8 cellular contexts compared by ENCODE assay signal in the genomic region with DNA sequence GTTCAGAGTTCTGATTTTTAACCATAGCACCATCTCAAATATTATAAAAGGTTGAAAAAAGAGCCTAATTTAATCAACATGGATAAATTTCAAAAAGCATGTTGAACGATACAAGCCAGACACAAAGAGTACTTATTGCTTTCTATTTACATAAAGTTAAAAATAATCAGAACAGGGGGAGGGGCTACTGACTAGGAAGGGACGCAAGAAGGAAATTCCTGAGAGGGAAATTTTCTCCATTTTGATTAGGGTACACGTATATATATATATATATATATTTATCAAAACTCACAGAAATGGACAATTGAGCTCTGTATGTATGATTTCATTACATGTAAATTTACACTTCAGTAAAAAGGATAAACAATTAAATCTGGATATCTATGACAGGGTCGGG. TPM values are rescaled to one million over a fixed set of nuclear protein-coding genes. Genes with fewer than 3 reads are reported as not detected.
DNase-seq lines count a peak whose midpoint lies in the region; ATAC-seq, FAIRE-seq and TF ChIP-seq lines count a peak whose summit lies in the region.

No MANE protein-coding gene starts in this region.

- CTCF ChIA-PET in A673 (lab: Charles Lee), result no interaction called here

- H3K27me3 ChIP-seq in A673 (replicated peaks; ENCODE audit: insufficient read depth, low read depth, low read length, poor library complexity) (no peaks in the 10 kb centered on the region), bronchial epithelial cell (ENCODE audit: control insufficient read depth, insufficient read depth, low read length) (no peaks in the 10 kb centered on the region), lung (ENCODE audit: control insufficient read depth, insufficient read depth) (no peaks in the 10 kb centered on the region)

- TF ChIP-seq CTCF in A673 (conservative IDR thresholded peaks at IDR 0.05; ENCODE audit: low read depth, low read length), result no peak
- TF ChIP-seq CTCF in bronchial epithelial cell (IDR thresholded peaks at IDR 0.05; ENCODE audit: insufficient read depth, low read length, severe bottlenecking), result no peak
- no peak for TF ChIP-seq CTCF in lung (IDR thresholded peaks at IDR 0.05; ENCODE audit: control extremely low read depth, extremely low read depth)

- intact Hi-C loops in A673 (cut with micrococcal nuclease; ENCODE audit: unreplicated experiment), result loop anchor here (1.0 kb wide), 1 partner anchor 137 kb away; no protein-coding TSS in a partner anchor

- POLR2A ChIA-PET in A673 (lab: Charles Lee; ENCODE audit: low non-redundant PET), result no interaction called here

- DNase-seq in A673 (ENCODE audit: low spot score) (peak; percentile 28), NCI-H2227 (lab: John Stamatoyannopoulos, UW; ENCODE audit: unreplicated experiment) (peak; percentile 67), bronchial epithelial cell (ENCODE audit: low read depth) (peak; percentile 13), lung (ENCODE audit: low spot score) (no peak), NK-92 (lab: John Stamatoyannopoulos, UW; ENCODE audit: unreplicated experiment) (no peak)

- H3K4me1 ChIP-seq in A673 (ENCODE audit: insufficient read depth, low read length, poor library complexity, severe bottlenecking), result no peaks in the 10 kb centered on the region
- peaks cover 0 to 2% of the 10 kb centered on the region in 2 donors for H3K4me1 ChIP-seq in lung (ENCODE audit: control insufficient read depth in 2 of 2, insufficient read depth in 2 of 2, low read length in 2 of 2)
- H3K4me1 ChIP-seq in urinary bladder (ENCODE audit: insufficient read depth), result no peaks in the 10 kb centered on the region

- H3K9me3 ChIP-seq in A673 (ENCODE audit: low read depth, low read length, poor library complexity, severe bottlenecking) (no peaks in the 10 kb centered on the region), lung (ENCODE audit: control insufficient read depth in 2 of 2, insufficient read depth in 1 of 2, low read length in 1 of 2) (peaks cover 0 to 3% of the 10 kb centered on the region in 2 donors)

- no peaks in the 10 kb centered on the region for H3K36me3 ChIP-seq in A673 (ENCODE audit: insufficient read depth, low read length, poor library complexity, severe bottlenecking)
- H3K36me3 ChIP-seq in bronchial epithelial cell (ENCODE audit: control insufficient read depth, insufficient read depth, low read length), result no peaks in the 10 kb centered on the region
- no peaks in the 10 kb centered on the region for H3K36me3 ChIP-seq in lung (ENCODE audit: control insufficient read depth in 2 of 2, insufficient read depth in 2 of 2, low read length in 2 of 2)
- no peaks in the 10 kb centered on the region for H3K36me3 ChIP-seq in urinary bladder (ENCODE audit: insufficient read depth)

- H3K4me3 ChIP-seq in A673 (ENCODE audit: low read depth, low read length, poor library complexity, severe bottlenecking) (peak overlapping the region; percentile 66), bronchial epithelial cell (ENCODE audit: low read depth, low read length) (peak overlapping the region; percentile 77), lung (no peak overlapping the region), urinary bladder (ENCODE audit: low read depth, low read length) (peak overlapping the region; percentile 71)

- TSS peak; percentile 97 for BruUV-seq in A673 (replicated peaks; lab: Mats Ljungman, UMichigan)

- FAIRE-seq in bronchial epithelial cell (lab: Jason Lieb, UNC), result no peak

- peak; percentile 20 for ATAC-seq in GM18909 (IDR thresholded peaks at IDR 0.05; ENCODE audit: poor library complexity, unreplicated experiment)
- ATAC-seq in lung (ENCODE audit: insufficient read depth, low FRiP score), result no peak
- ATAC-seq in HG03457 (IDR thresholded peaks at IDR 0.05; ENCODE audit: unreplicated experiment), result no peak

- H3K27ac ChIP-seq in A673 (ENCODE audit: low read depth, low read length, poor library complexity, severe bottlenecking) (peak overlapping the region; percentile 79), lung (ENCODE audit: low read depth in 1 of 2, low read length in 1 of 2) (peak overlapping the region; percentile 85 to 86), urinary bladder (ENCODE audit: low read depth) (no peak overlapping the region)

- WGBS in lung, 2 donors, result 2 to 29% methylated on average over 4 of the region's 4 CpGs
- WGBS in urinary bladder, result 2% methylated on average over 4 of the region's 4 CpGs

RNA-seq across cellular contexts. Expression of a gene that starts 0.5 kb away (rescaled TPM):
- 23.2 and 23.9 TPM in 2 replicates for total RNA-seq in A673 (2021)
- total RNA-seq in bronchial epithelial cell, result 3.9 and 4.6 TPM in 2 replicates
- total RNA-seq in lung, result 10 to 100 TPM; 13.7 to 21.7 TPM
- polyA plus RNA-seq in lung, result 1 to 10 TPM; 2.0 to 7.1 TPM
- total RNA-seq in urinary bladder, result 20.7 TPM
- 10.5 TPM for polyA plus RNA-seq in urinary bladder

RNA-seq across cellular contexts. Expression of a gene that starts 16.9 kb away (rescaled TPM):
- total RNA-seq in A673 (2021) (2.3 and 2.7 TPM in 2 replicates), bronchial epithelial cell (0.79 and 1.3 TPM in 2 replicates), lung (1 to 10 TPM; 2.0 to 4.1 TPM), urinary bladder (4.2 TPM)
- polyA plus RNA-seq in lung (under 1 TPM; 0.77 to 0.91 TPM), urinary bladder (1.1 TPM)

Comparison
In these comparisons a context has a peak if more than half of its experiments do, and no peak if none do; other contexts are left out.
1. DNase-seq: peak in A673 (single experiment), NCI-H2227 (single experiment) and bronchial epithelial cell (single experiment); none in lung (single experiment) and NK-92 (single experiment).